In genomic region chrX:42680651-42681050, GRCh38 we compare ENCODE assay signal across 13 cellular contexts.
DNase-seq lines count a peak whose midpoint lies in the region; ATAC-seq and TF ChIP-seq lines count a peak whose summit lies in the region.
"Had no signal": no experiment of that assay in that cellular context is flagged by ENCODE, and none has a peak within 500 bp of the region (broad histone marks: within the 10 kb centered on the region; RNA-seq: fewer than 3 reads in every experiment).

No MANE protein-coding gene starts in this region.

- H3K9me2 ChIP-seq in OCI-LY1 (ENCODE audit: low read depth, low read length) = no peaks in the 10 kb centered on the region

- H3K4me3 ChIP-seq in AG10803 (ENCODE audit: low read length) (no peak overlapping the region), OCI-LY1 (ENCODE audit: low read depth, low read length, poor library complexity, severe bottlenecking) (no peak overlapping the region), left lung (no peak overlapping the region)
- H3K4me3 ChIP-seq: ascending aorta had no signal

- H3K36me3 ChIP-seq in OCI-LY1 (ENCODE audit: insufficient read depth, low read length) (no peaks in the 10 kb centered on the region), left lung (no peaks in the 10 kb centered on the region)
- H3K36me3 ChIP-seq: ascending aorta had no signal

- H3F3A ChIP-seq in OCI-LY1 (ENCODE audit: insufficient read depth, low read length) = no peaks in the 10 kb centered on the region

- no peak overlapping the region for H3K4me2 ChIP-seq in OCI-LY1 (ENCODE audit: low read length)

- TF ChIP-seq CTCF in AG10803 (conservative IDR thresholded peaks at IDR 0.05; ENCODE audit: low read length) (peak; percentile 13; the same call in 1 of the 2 replicates), OCI-LY1 (IDR thresholded peaks at IDR 0.05; ENCODE audit: low read length) (peak; percentile 26; the same call in 1 of the 2 replicates), left lung (IDR thresholded peaks at IDR 0.05) (no peak)

- intact Hi-C loops in left lung (cut with DNase I) = no loop called here

- no peaks in the 10 kb centered on the region for H4K20me1 ChIP-seq in OCI-LY1 (ENCODE audit: insufficient read depth, low read length)

- H3K27me3 ChIP-seq in OCI-LY1 (ENCODE audit: insufficient read depth, low read length) = no peaks in the 10 kb centered on the region
- peaks cover 0 to 3% of the 10 kb centered on the region in 2 donors for H3K27me3 ChIP-seq in left lung
- H3K27me3 ChIP-seq: ascending aorta had no signal

- H3K9me3 ChIP-seq in OCI-LY1 (ENCODE audit: low read length) = no peaks in the 10 kb centered on the region
- H3K9me3 ChIP-seq in left lung = no peaks in the 10 kb centered on the region
- H3K9me3 ChIP-seq: ascending aorta had no signal

- H2AFZ ChIP-seq in OCI-LY1 (ENCODE audit: low read length) = peak overlapping the region; percentile 21; the same call in 1 of the 2 replicates

- ATAC-seq in left lung (peak; percentile 41), GM19035 (IDR thresholded peaks at IDR 0.05; ENCODE audit: unreplicated experiment) (no peak)
- ATAC-seq: activated CD4-positive, alpha-beta T cell treated with anti-CD3 and anti-CD28 coated beads for 36 hours; activated T-cell treated with anti-CD3 and anti-CD28 coated beads, Interleukin-2, amount 50 U/mL, for 4 hours; PC-3; T-helper 17 cell had no signal

- peak overlapping the region; percentile 54 for H3K9ac ChIP-seq in OCI-LY1 (ENCODE audit: low read length)

- H3K27ac ChIP-seq in OCI-LY1 (ENCODE audit: low read depth, low read length, poor library complexity, severe bottlenecking) (peak overlapping the region; percentile 76), left lung (no peak overlapping the region)
- H3K27ac ChIP-seq: ascending aorta had no signal

- peak; percentile 2 for DNase-seq in AG10803 (ENCODE audit: low read depth)
- peak; percentile 0 for DNase-seq in fibroblast of gingiva (ENCODE audit: low read depth)
- DNase-seq in left lung = no peak
- DNase-seq in AML-193 (lab: John Stamatoyannopoulos, UW) = no peak
- DNase-seq in NOMO-1 treated with DMSO at 0.1 percent for 48 hours (lab: John Stamatoyannopoulos, UW; ENCODE audit: unreplicated experiment) = no peak
- DNase-seq in cerebellar cortex (ENCODE audit: low spot score) = no peak
- DNase-seq: activated CD4-positive, alpha-beta T cell treated with anti-CD3 and anti-CD28 coated beads for 36 hours; activated T-cell treated with anti-CD3 and anti-CD28 coated beads, Interleukin-2, amount 50 U/mL, for 4 hours; PC-3; T-helper 17 cell had no signal

- H3K4me1 ChIP-seq in OCI-LY1 (ENCODE audit: insufficient read depth, low read length, severe bottlenecking) (peaks cover 24% of the 10 kb centered on the region), left lung (no peaks in the 10 kb centered on the region)
- H3K4me1 ChIP-seq: ascending aorta had no signal

- no peaks in the 10 kb centered on the region for H3K79me2 ChIP-seq in OCI-LY1 (ENCODE audit: insufficient read depth, low read length)

Comparison
In these comparisons a context has a peak if more than half of its experiments do, and no peak if none do; other contexts are left out.
1. DNase-seq: peak in AG10803 (single experiment) and fibroblast of gingiva (single experiment); none in left lung (0 of 2), AML-193 (0 of 2), NOMO-1 treated with DMSO at 0.1 percent for 48 hours (single experiment) and cerebellar cortex (single experiment).
2. CTCF ChIP-seq: peak in AG10803 (single experiment) and OCI-LY1 (single experiment); none in left lung (0 of 2).